In the genomic region with DNA sequence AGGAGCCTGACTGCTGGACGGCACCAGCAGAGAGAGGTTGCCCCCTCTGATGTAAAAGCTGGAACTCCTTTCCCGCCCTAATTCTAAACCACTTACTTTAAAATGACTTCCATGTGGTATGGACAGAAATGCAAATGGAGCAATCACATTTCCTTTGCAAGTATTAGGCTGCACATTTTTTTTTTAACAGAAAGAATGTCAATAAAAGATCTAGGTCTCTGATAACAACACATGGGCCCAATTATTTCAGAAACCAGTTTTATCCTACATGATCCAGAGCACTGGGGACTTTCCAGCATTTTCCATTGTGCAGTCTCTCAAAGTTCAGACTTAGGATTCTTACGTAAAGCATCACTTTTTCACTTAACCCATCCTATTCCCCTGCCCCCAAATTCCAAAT, we compare ENCODE assay signal across 23 cellular contexts.
DNase-seq lines count a peak whose midpoint lies in the region; ATAC-seq and TF ChIP-seq lines count a peak whose summit lies in the region.
"Had no signal": no experiment of that assay in that cellular context is flagged by ENCODE, and none has a peak within 500 bp of the region (broad histone marks: within the 10 kb centered on the region; RNA-seq: fewer than 3 reads in every experiment).

No MANE protein-coding gene starts in this region.

- H3K27ac ChIP-seq in mammary epithelial cell (ENCODE audit: insufficient read depth, low read depth, low read length) (no peak overlapping the region), lower lobe of right lung (no peak overlapping the region)
- H3K27ac ChIP-seq: ascending aorta, KMS-11 had no signal

- H3K4me3 Mint-ChIP-seq in type B pancreatic cell: peak overlapping the region; percentile 3
- H3K4me3 Mint-ChIP-seq: activated naive CD4-positive, alpha-beta T cell treated with anti-CD3 and anti-CD28 coated beads, Interleukin-2, amount 10 ng/mL, durations not matched to agents 7 days and 5 days; activated T-cell treated with anti-CD3 and anti-CD28 coated beads, Interleukin-2, amount 50 U/mL, for 72 hours had no signal

- peak; percentile 7 to 11 for DNase-seq in T47D (ENCODE audit: low read depth in 1 of 2, low spot score in 1 of 2)
- no peak for DNase-seq in mammary epithelial cell
- DNase-seq in adipocyte (ENCODE audit: low read depth): peak; percentile 96
- DNase-seq in fibroblast of the aortic adventitia (ENCODE audit: low read depth): peak; percentile 94
- no peak for DNase-seq in type B pancreatic cell (ENCODE audit: extremely low spot score, unreplicated experiment)
- no peak for DNase-seq in NCI-H1694 treated with DMSO at 0.1 percent for 48 hours (lab: John Stamatoyannopoulos, UW)
- no peak for DNase-seq in NCI-H1694 (lab: John Stamatoyannopoulos, UW)
- DNase-seq in lower lobe of right lung: no peak
- DNase-seq: 8988T; activated CD4-positive, alpha-beta T cell treated with anti-CD3 and anti-CD28 coated beads for 1 hour; activated naive CD4-positive, alpha-beta T cell treated with anti-CD3 and anti-CD28 coated beads, Interleukin-2, amount 10 ng/mL, durations not matched to agents 7 days and 5 days; activated T-cell treated with anti-CD3 and anti-CD28 coated beads, Interleukin-2, amount 50 U/mL, for 72 hours; DMS 273 treated with DMSO at 0.1 percent for 48 hours; effector memory CD4-positive, alpha-beta T cell; kidney; NCI-H1092 treated with DMSO at 0.1 percent for 48 hours; NCI-H524 treated with DMSO at 0.1 percent for 48 hours; nucleus accumbens; stimulated activated CD4-positive, alpha-beta T cell treated with anti-CD3 and anti-CD28 coated beads, Interleukin-12 subunit alpha, Interleukin-12 subunit beta, amount 100 ng/mL, for 4 hours; SW 1271 had no signal

- no peaks in the 10 kb centered on the region for H3K36me3 Mint-ChIP-seq in type B pancreatic cell
- H3K36me3 Mint-ChIP-seq: activated naive CD4-positive, alpha-beta T cell treated with anti-CD3 and anti-CD28 coated beads, Interleukin-2, amount 10 ng/mL, durations not matched to agents 7 days and 5 days had no signal

- no peaks in the 10 kb centered on the region for H3K27me3 Mint-ChIP-seq in type B pancreatic cell

- no peaks in the 10 kb centered on the region for H3K27me3 ChIP-seq in mammary epithelial cell (ENCODE audit: insufficient read depth, low read length)
- H3K27me3 ChIP-seq in adipocyte (replicated peaks; ENCODE audit: control insufficient read depth, insufficient read depth, low read length): no peaks in the 10 kb centered on the region
- no peaks in the 10 kb centered on the region for H3K27me3 ChIP-seq in lower lobe of right lung (ENCODE audit: low read depth)
- H3K27me3 ChIP-seq: ascending aorta had no signal

- H2AFZ ChIP-seq in mammary epithelial cell (ENCODE audit: low read depth, low read length): no peak overlapping the region

- dilution Hi-C loops in mammary epithelial cell (cut with HindIII; ENCODE audit: low sequenced_read_pairs): loop anchor here (5.0 kb wide), 1 partner anchor 36 kb away; no protein-coding TSS in a partner anchor

- H3K4me3 ChIP-seq in mammary epithelial cell (replicated peaks in 1 of 3; ENCODE audit: insufficient read depth in 1 of 3, low read depth in 2 of 3, low read length in 3 of 3) (no peak overlapping the region), adipocyte (ENCODE audit: low read length) (no peak overlapping the region), fibroblast of the aortic adventitia (ENCODE audit: low read depth, low read length) (no peak overlapping the region), lower lobe of right lung (no peak overlapping the region)
- H3K4me3 ChIP-seq: ascending aorta, lung had no signal

- no peak overlapping the region for H3K4me2 ChIP-seq in mammary epithelial cell (ENCODE audit: insufficient read depth, low read depth, low read length)
- H3K4me2 ChIP-seq: KMS-11 had no signal

- no peak for ATAC-seq in lower lobe of right lung
- ATAC-seq: activated T-cell treated with anti-CD3 and anti-CD28 coated beads, Interleukin-2, amount 50 U/mL, for 72 hours had no signal

- no peaks in the 10 kb centered on the region for H4K20me1 ChIP-seq in mammary epithelial cell (ENCODE audit: insufficient read depth, low read length)

- H3K9ac ChIP-seq in mammary epithelial cell (ENCODE audit: insufficient read depth, low read length) (no peak overlapping the region), adipocyte (ENCODE audit: low read length) (no peak overlapping the region)
- H3K9ac ChIP-seq: KMS-11 had no signal

- peaks cover 14% of the 10 kb centered on the region for H3K4me1 Mint-ChIP-seq in type B pancreatic cell (ENCODE audit: unreplicated experiment)
- H3K4me1 Mint-ChIP-seq: activated naive CD4-positive, alpha-beta T cell treated with anti-CD3 and anti-CD28 coated beads, Interleukin-2, amount 10 ng/mL, durations not matched to agents 7 days and 5 days had no signal

- intact Hi-C loops in mammary epithelial cell (cut with micrococcal nuclease): loop anchor here (5.0 kb wide), 1 partner anchor 264 kb away; no protein-coding TSS in a partner anchor
- intact Hi-C loops in lower lobe of right lung (cut with DNase I): no loop called here

- no TSS peak for BruUV-seq in mammary epithelial cell (replicated peaks; lab: Mats Ljungman, UMichigan)

- no peaks in the 10 kb centered on the region for H3K36me3 ChIP-seq in mammary epithelial cell (ENCODE audit: insufficient read depth, low read length)
- no peaks in the 10 kb centered on the region for H3K36me3 ChIP-seq in adipocyte (ENCODE audit: control insufficient read depth, insufficient read depth, low read length, severe bottlenecking)
- no peaks in the 10 kb centered on the region for H3K36me3 ChIP-seq in lower lobe of right lung
- H3K36me3 ChIP-seq: ascending aorta had no signal

- CTCF ChIA-PET in mammary epithelial cell (lab: Charles Lee; ENCODE audit: low non-redundant PET): no interaction called here

- H3K9me3 ChIP-seq in mammary epithelial cell (replicated peaks; ENCODE audit: insufficient read depth, low read length): no peaks in the 10 kb centered on the region
- no peaks in the 10 kb centered on the region for H3K9me3 ChIP-seq in adipocyte (ENCODE audit: control insufficient read depth, low read length)
- no peaks in the 10 kb centered on the region for H3K9me3 ChIP-seq in lower lobe of right lung

- H3K79me2 ChIP-seq in mammary epithelial cell (ENCODE audit: insufficient read depth, low read length): no peaks in the 10 kb centered on the region

- TF ChIP-seq CTCF in mammary epithelial cell (conservative IDR thresholded peaks at IDR 0.05 in 1 of 2, IDR thresholded peaks at IDR 0.05 in 1 of 2; ENCODE audit: extremely low read depth in 1 of 2, insufficient read depth in 1 of 2, low read depth in 1 of 2, low read length in 2 of 2) (no peak), fibroblast of the aortic adventitia (IDR thresholded peaks at IDR 0.05; ENCODE audit: insufficient read depth, low read length) (no peak), type B pancreatic cell (conservative IDR thresholded peaks at IDR 0.05) (no peak), lower lobe of right lung (IDR thresholded peaks at IDR 0.05) (no peak)

- in situ Hi-C loops in T47D (cut with HindIII; ENCODE audit: low pct_unique_long_range_greater_than_20kb, low sequenced_read_pairs): no loop called here
- in situ Hi-C loops in mammary epithelial cell (cut with MboI; ENCODE audit: low sequenced_read_pairs in 2 of 2): no loop called here

- H3K27ac Mint-ChIP-seq in type B pancreatic cell: no peak overlapping the region
- H3K27ac Mint-ChIP-seq: activated naive CD4-positive, alpha-beta T cell treated with anti-CD3 and anti-CD28 coated beads, Interleukin-2, amount 10 ng/mL, durations not matched to agents 7 days and 5 days; activated T-cell treated with anti-CD3 and anti-CD28 coated beads, Interleukin-2, amount 50 U/mL, for 72 hours had no signal

- H3K9me3 Mint-ChIP-seq in type B pancreatic cell: peaks cover 5% of the 10 kb centered on the region
- H3K9me3 Mint-ChIP-seq: activated naive CD4-positive, alpha-beta T cell treated with anti-CD3 and anti-CD28 coated beads, Interleukin-2, amount 10 ng/mL, durations not matched to agents 7 days and 5 days; activated T-cell treated with anti-CD3 and anti-CD28 coated beads, Interleukin-2, amount 50 U/mL, for 72 hours had no signal

- 78% methylated on average over 3 of the region's 3 CpGs for WGBS in mammary epithelial cell (ENCODE audit: low coverage, missing lambda C conversion rate)

- H3K4me1 ChIP-seq in mammary epithelial cell (ENCODE audit: insufficient read depth, low read length): peaks cover 5% of the 10 kb centered on the region
- H3K4me1 ChIP-seq in adipocyte (ENCODE audit: control insufficient read depth, insufficient read depth, low read length): peaks cover 38% of the 10 kb centered on the region
- H3K4me1 ChIP-seq in lower lobe of right lung: peaks cover 7% of the 10 kb centered on the region
- H3K4me1 ChIP-seq: ascending aorta had no signal

Comparison
In these comparisons a context has a peak if more than half of its experiments do, and no peak if none do; other contexts are left out.
1. DNase-seq: peak in T47D (2 of 2), adipocyte (single experiment) and fibroblast of the aortic adventitia (single experiment); none in mammary epithelial cell (single experiment), type B pancreatic cell (single experiment), NCI-H1694 treated with DMSO at 0.1 percent for 48 hours (single experiment), NCI-H1694 (single experiment) and lower lobe of right lung (single experiment).